ENCODE assay signal across 33 cellular contexts in the genomic region with DNA sequence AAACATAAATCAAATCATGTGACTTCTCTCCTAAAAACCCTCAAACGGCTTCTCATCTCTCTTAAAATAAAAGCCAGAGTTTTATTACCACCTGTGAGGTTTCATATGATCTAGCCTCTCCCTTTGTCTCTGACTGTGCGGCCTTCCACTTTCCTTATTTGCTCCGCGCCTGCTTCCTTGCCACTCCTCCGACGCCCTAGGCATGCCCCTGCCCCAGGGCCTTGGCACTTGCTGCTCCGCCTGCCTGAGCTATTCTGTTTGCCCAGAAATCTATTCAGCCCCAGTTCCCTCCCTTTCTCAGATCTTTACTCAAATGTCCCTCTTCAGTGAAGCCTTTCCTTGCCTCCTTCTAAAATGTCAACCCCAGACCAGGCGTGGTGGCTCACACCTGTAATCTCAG.
"Had no signal": no experiment of that assay in that cellular context is flagged by ENCODE, and none has a peak within 500 bp of the region (broad histone marks: within the 10 kb centered on the region; RNA-seq: fewer than 3 reads in every experiment).

No MANE protein-coding gene starts in this region.

- H3K9me3 Mint-ChIP-seq: activated CD4-positive, alpha-beta T cell treated with anti-CD3 and anti-CD28 coated beads, Interleukin-2, amount 10 ng/mL, durations not matched to agents 7 days and 5 days; activated CD8-positive, alpha-beta T cell treated with anti-CD3 and anti-CD28 coated beads for 36 hours; activated naive CD4-positive, alpha-beta T cell treated with anti-CD3 and anti-CD28 coated beads for 36 hours; activated naive CD4-positive, alpha-beta T cell treated with anti-CD3 and anti-CD28 coated beads, Interleukin-2, amount 50 U/mL, for 72 hours; activated naive CD8-positive, alpha-beta T cell treated with anti-CD3 and anti-CD28 coated beads for 36 hours; activated T-cell treated with anti-CD3 and anti-CD28 coated beads, Interleukin-2, amount 50 U/mL, for 4 hours; activated T-cell treated with anti-CD3 and anti-CD28 coated beads, Interleukin-2, amount 50 U/mL, for 72 hours; activated T-helper 1 cell treated with anti-CD3 and anti-CD28 coated beads, Interleukin-12 subunit alpha, Interleukin-12 subunit beta, Interleukin-2, Interleukin-4 antibody, amounts not matched to agents 30 ng/mL and 10 ng/mL and 1 ng/mL, durations not matched to agents 14 hours and 24 hours and 36 hours; activated T-helper 17 cell treated with anti-CD3 and anti-CD28 coated beads, Interleukin-2, amount 50 U/mL, for 72 hours; T-helper 2 cell treated with Interferon-gamma antibody and Interleukin-4, amounts not matched to agents 5 μg/mL and 100 μg/mL, for 36 hours; WTC11 had no signal

- DNase-seq: activated CD4-positive, alpha-beta T cell treated with anti-CD3 and anti-CD28 coated beads for 1 hour; activated CD4-positive, alpha-beta T cell treated with anti-CD3 and anti-CD28 coated beads for 36 hours; activated CD4-positive, alpha-beta T cell treated with anti-CD3 and anti-CD28 coated beads for 48 hours; activated CD4-positive, alpha-beta T cell treated with anti-CD3 and anti-CD28 coated beads, Interleukin-2, amount 10 ng/mL, durations not matched to agents 7 days and 5 days; activated CD4-positive, alpha-beta T cell treated with anti-CD3 and anti-CD28 coated beads, Interleukin-2, amount 50 U/mL, for 48 hours; activated CD4-positive, CD25-positive, alpha-beta regulatory T cell; activated CD8-positive, alpha-beta memory T cell treated with anti-CD3 and anti-CD28 coated beads, Interleukin-2, amount 50 U/mL, for 4 hours; activated CD8-positive, alpha-beta T cell treated with anti-CD3 and anti-CD28 coated beads for 36 hours; activated effector memory CD4-positive, alpha-beta T cell treated with anti-CD3 and anti-CD28 coated beads, Interleukin-2, amount 50 U/mL, for 16 hours; activated gamma-delta T cell treated with Interleukin-2 at 50 U/mL for 16 hours; activated naive CD4-positive, alpha-beta T cell; activated naive CD4-positive, alpha-beta T cell treated with anti-CD3 and anti-CD28 coated beads for 36 hours; activated naive CD4-positive, alpha-beta T cell treated with anti-CD3 and anti-CD28 coated beads, Interleukin-2, amount 50 U/mL, for 16 hours; activated naive CD8-positive, alpha-beta T cell treated with anti-CD3 and anti-CD28 coated beads for 36 hours; activated T-cell treated with anti-CD3 and anti-CD28 coated beads for 4 hours; activated T-cell treated with anti-CD3 and anti-CD28 coated beads, Interleukin-2, amount 50 U/mL, for 1 hour; activated T-cell treated with anti-CD3 and anti-CD28 coated beads, Interleukin-2, amount 50 U/mL, for 4 hours; activated T-cell treated with anti-CD3 and anti-CD28 coated beads, Interleukin-2, amount 50 U/mL, for 72 hours; adrenal gland; amniotic stem cell; aorta; body of pancreas; brain microvascular endothelial cell; central memory CD4-positive, alpha-beta T cell; T-helper 2 cell; T-helper 9 cell; WERI-Rb-1 had no signal

- H3K4me3 Mint-ChIP-seq: activated CD4-positive, alpha-beta T cell treated with anti-CD3 and anti-CD28 coated beads for 36 hours; activated CD4-positive, alpha-beta T cell treated with anti-CD3 and anti-CD28 coated beads, Interleukin-2, amount 10 ng/mL, durations not matched to agents 7 days and 5 days; activated CD8-positive, alpha-beta T cell treated with anti-CD3 and anti-CD28 coated beads for 36 hours; activated naive CD4-positive, alpha-beta T cell treated with anti-CD3 and anti-CD28 coated beads for 36 hours; activated naive CD8-positive, alpha-beta T cell treated with anti-CD3 and anti-CD28 coated beads for 36 hours; activated T-cell treated with anti-CD3 and anti-CD28 coated beads, Interleukin-2, amount 50 U/mL, for 4 hours; activated T-cell treated with anti-CD3 and anti-CD28 coated beads, Interleukin-2, amount 50 U/mL, for 72 hours; activated T-helper 1 cell treated with anti-CD3 and anti-CD28 coated beads, Interleukin-12 subunit alpha, Interleukin-12 subunit beta, Interleukin-2, Interleukin-4 antibody, amounts not matched to agents 30 ng/mL and 10 ng/mL and 1 ng/mL, durations not matched to agents 14 hours and 24 hours and 36 hours; activated T-helper 17 cell treated with anti-CD3 and anti-CD28 coated beads, Interleukin-2, amount 50 U/mL, for 72 hours; T-helper 2 cell treated with Interferon-gamma antibody and Interleukin-4, amounts not matched to agents 5 μg/mL and 100 μg/mL, for 36 hours; WTC11 had no signal

- H3K36me3 ChIP-seq: adrenal gland, brain microvascular endothelial cell, breast epithelium, WERI-Rb-1 had no signal

- H3K9me3 ChIP-seq: adrenal gland, body of pancreas, breast epithelium had no signal

- H3K27me3 Mint-ChIP-seq: activated CD4-positive, alpha-beta T cell treated with anti-CD3 and anti-CD28 coated beads for 36 hours; activated CD8-positive, alpha-beta T cell treated with anti-CD3 and anti-CD28 coated beads for 36 hours had no signal

- H3K27ac Mint-ChIP-seq: activated CD4-positive, alpha-beta T cell treated with anti-CD3 and anti-CD28 coated beads for 36 hours; activated CD4-positive, alpha-beta T cell treated with anti-CD3 and anti-CD28 coated beads, Interleukin-2, amount 10 ng/mL, durations not matched to agents 7 days and 5 days; activated CD8-positive, alpha-beta T cell treated with anti-CD3 and anti-CD28 coated beads for 36 hours; activated naive CD4-positive, alpha-beta T cell treated with anti-CD3 and anti-CD28 coated beads for 36 hours; activated naive CD4-positive, alpha-beta T cell treated with anti-CD3 and anti-CD28 coated beads, Interleukin-2, amount 50 U/mL, for 72 hours; activated naive CD8-positive, alpha-beta T cell treated with anti-CD3 and anti-CD28 coated beads for 36 hours; activated T-cell treated with anti-CD3 and anti-CD28 coated beads, Interleukin-2, amount 50 U/mL, for 72 hours; activated T-helper 1 cell treated with anti-CD3 and anti-CD28 coated beads, Interleukin-12 subunit alpha, Interleukin-12 subunit beta, Interleukin-2, Interleukin-4 antibody, amounts not matched to agents 30 ng/mL and 10 ng/mL and 1 ng/mL, durations not matched to agents 14 hours and 24 hours and 36 hours; T-helper 2 cell treated with Interferon-gamma antibody and Interleukin-4, amounts not matched to agents 5 μg/mL and 100 μg/mL, for 36 hours; WTC11 had no signal

- H3K27me3 ChIP-seq: adrenal gland, body of pancreas, brain microvascular endothelial cell had no signal

- H3K27ac ChIP-seq: adrenal gland, body of pancreas, brain microvascular endothelial cell, breast epithelium, WERI-Rb-1 had no signal

- H3K4me1 Mint-ChIP-seq: activated CD4-positive, alpha-beta T cell treated with anti-CD3 and anti-CD28 coated beads for 36 hours; activated CD4-positive, alpha-beta T cell treated with anti-CD3 and anti-CD28 coated beads, Interleukin-2, amount 10 ng/mL, durations not matched to agents 7 days and 5 days; activated naive CD8-positive, alpha-beta T cell treated with anti-CD3 and anti-CD28 coated beads for 36 hours had no signal

- H3K4me3 ChIP-seq: adrenal gland, body of pancreas, breast epithelium had no signal

- H3K4me1 ChIP-seq: adrenal gland, body of pancreas, breast epithelium had no signal

- H3K36me3 Mint-ChIP-seq: activated naive CD4-positive, alpha-beta T cell treated with anti-CD3 and anti-CD28 coated beads, Interleukin-2, amount 50 U/mL, for 72 hours; activated naive CD8-positive, alpha-beta T cell treated with anti-CD3 and anti-CD28 coated beads for 36 hours; WTC11 had no signal
